In genomic region chr19:820212-820611, GRCh38 we compare ENCODE assay signal across 14 cellular contexts. TPM values are rescaled to one million over a fixed set of nuclear protein-coding genes. Genes with fewer than 3 reads are reported as not detected.
A peak's percentile ranks its signal among the peaks of the same experiment; 100 is the strongest.
DNase-seq lines count a peak whose midpoint lies in the region; ATAC-seq, FAIRE-seq and TF ChIP-seq lines count a peak whose summit lies in the region.
"Not testable (repeated sequence)": the region's sequence is repeated elsewhere in the genome, so short reads cannot be mapped to it uniquely, and the experiment has no call there.
"Had no signal": no experiment of that assay in that cellular context is flagged by ENCODE, and none has a peak within 500 bp of the region (broad histone marks: within the 10 kb centered on the region; RNA-seq: fewer than 3 reads in every experiment).

No MANE protein-coding gene starts in this region.

- not testable (repeated sequence) for H3K4me3 ChIP-seq in HEK293 (ENCODE audit: low read depth, low read length); K562

- not testable (repeated sequence) for H3K27me3 ChIP-seq in K562 (ENCODE audit: control insufficient read depth in 2 of 2, insufficient read depth in 2 of 2, low read length in 2 of 2)

- not testable (repeated sequence) for H3K27ac ChIP-seq in HEK293 (ENCODE audit: extremely low read depth, low read depth, low read length); K562 (ENCODE audit: extremely low read depth, low read depth, low read length)

- H3K36me3 Mint-ChIP-seq in WTC11; glutamatergic neuron (ENCODE audit: unreplicated experiment); neural crest cell (ENCODE audit: low read depth); progenitor cell of endocrine pancreas (ENCODE audit: insufficient read depth): not testable (repeated sequence)
- H3K36me3 Mint-ChIP-seq in nephron (ENCODE audit: low read depth): peaks cover 15% of the 10 kb centered on the region

- FAIRE-seq in K562 (lab: Jason Lieb, UNC): not testable (repeated sequence)

- not testable (repeated sequence) for H2AFZ ChIP-seq in K562 (ENCODE audit: low read depth, low read length)

- intact Hi-C loops in K562 (cut with micrococcal nuclease): not testable (repeated sequence)

- not testable (repeated sequence) for H3K9me3 ChIP-seq in HEK293 (ENCODE audit: control insufficient read depth, insufficient read depth, low read depth, low read length); K562 (replicated peaks; ENCODE audit: control insufficient read depth, insufficient read depth, low read depth, low read length)

- not testable (repeated sequence) for H3K9me1 ChIP-seq in K562 (ENCODE audit: control insufficient read depth, insufficient read depth, low read length)

- BruUV-seq in K562 (replicated peaks; lab: Mats Ljungman, UMichigan): TSS peak; percentile 37

- H4K20me1 ChIP-seq in K562 (replicated peaks; ENCODE audit: control insufficient read depth, insufficient read depth, low read length): not testable (repeated sequence)

- TF ChIP-seq CTCF in HEK293 (tag by site-specific recombination; IDR thresholded peaks at IDR 0.05); WTC11 (IDR thresholded peaks at IDR 0.05); K562 (IDR thresholded peaks at IDR 0.05 in 2 of 3, conservative IDR thresholded peaks at IDR 0.05 in 1 of 3; ENCODE audit: insufficient read depth in 2 of 3, low read depth in 1 of 3, low read length in 3 of 3); glutamatergic neuron (IDR thresholded peaks at IDR 0.05; ENCODE audit: partially characterized antibody, unreplicated experiment); nephron (IDR thresholded peaks at IDR 0.05; ENCODE audit: unreplicated experiment in 3 of 3); neural crest cell (conservative IDR thresholded peaks at IDR 0.05); progenitor cell of endocrine pancreas (IDR thresholded peaks at IDR 0.05; ENCODE audit: unreplicated experiment): not testable (repeated sequence)

- POLR2A ChIA-PET in HEK293 (lab: Yijun Ruan, JAX); WTC11 (lab: Charles Lee): not testable (repeated sequence)
- POLR2A ChIA-PET in K562 (lab: Yijun Ruan, JAX): interaction anchor here (0.7 to 1.2 kb wide), 4 partner anchors 10 to 21 kb away, joined by 3 to 4 read pairs (median 4); no protein-coding TSS in a partner anchor

- not testable (repeated sequence) for H3K27ac Mint-ChIP-seq in WTC11; glutamatergic neuron (ENCODE audit: unreplicated experiment); nephron; neural crest cell (ENCODE audit: unreplicated experiment); progenitor cell of endocrine pancreas

- H3K27me3 Mint-ChIP-seq in WTC11 (ENCODE audit: low read depth); glutamatergic neuron (ENCODE audit: unreplicated experiment); nephron (ENCODE audit: low read depth); neural crest cell (ENCODE audit: low read depth); progenitor cell of endocrine pancreas: not testable (repeated sequence)

- not testable (repeated sequence) for ATAC-seq in WTC11, K562

- H3K4me3 Mint-ChIP-seq in WTC11: peak overlapping the region; percentile 66
- peak overlapping the region; percentile 78 for H3K4me3 Mint-ChIP-seq in glutamatergic neuron (ENCODE audit: unreplicated experiment)
- peak overlapping the region; percentile 62 to 82 (median 82) for H3K4me3 Mint-ChIP-seq in nephron
- peak overlapping the region; percentile 81 for H3K4me3 Mint-ChIP-seq in neural crest cell
- peak overlapping the region; percentile 74 for H3K4me3 Mint-ChIP-seq in progenitor cell of endocrine pancreas (ENCODE audit: low read depth)

- H3K36me3 ChIP-seq in HEK293 (ENCODE audit: control insufficient read depth in 2 of 2, insufficient read depth in 1 of 2, low read length in 2 of 2); K562 (ENCODE audit: control insufficient read depth, insufficient read depth, low read length): not testable (repeated sequence)

- H3K4me1 ChIP-seq in HEK293 (ENCODE audit: control insufficient read depth, insufficient read depth, low read length): not testable (repeated sequence)
- peaks cover 15 to 68% of the 10 kb centered on the region in 2 experiments for H3K4me1 ChIP-seq in K562 (replicated peaks in 1 of 2; ENCODE audit: control insufficient read depth in 2 of 2, insufficient read depth in 2 of 2, low read length in 2 of 2)

- not testable (repeated sequence) for H3K4me2 ChIP-seq in K562 (ENCODE audit: insufficient read depth, low read length)

- CTCF ChIA-PET in HEK293 (lab: Yijun Ruan, JAX): interaction anchor here (0.6 to 0.9 kb wide), 2 partner anchors 36 to 38 kb away, joined by 3 to 4 read pairs; no protein-coding TSS in a partner anchor
- CTCF ChIA-PET in WTC11 (lab: Charles Lee); K562 (lab: Yijun Ruan, JAX; ENCODE audit: low intra/inter-chr PET ratio): not testable (repeated sequence)

- TF ChIP-seq EP300 in K562 (IDR thresholded peaks at IDR 0.05; ENCODE audit: low read length): not testable (repeated sequence)

- DNase-seq in WTC11 (ENCODE audit: low spot score); K562 (ENCODE audit: extremely low read depth in 1 of 4, low spot score in 3 of 4); glutamatergic neuron; neural crest cell (ENCODE audit: low read depth, low spot score); progenitor cell of endocrine pancreas (ENCODE audit: low spot score, unreplicated experiment): not testable (repeated sequence)

- H3K9ac ChIP-seq in K562 (ENCODE audit: insufficient read depth in 1 of 2, low read depth in 2 of 2, low read length in 2 of 2): peak overlapping the region in 1 of 2 experiments; percentile 26; a peak in 1 of 4 replicates

- TF ChIP-seq POLR2A in K562 (conservative IDR thresholded peaks at IDR 0.05): not testable (repeated sequence)

- H3K79me2 ChIP-seq in K562 (ENCODE audit: control insufficient read depth, insufficient read depth, low read length): peaks cover 22% of the 10 kb centered on the region; the same call in 2 of the 3 replicates

- H3K4me1 Mint-ChIP-seq in WTC11; glutamatergic neuron (ENCODE audit: low read depth, unreplicated experiment); nephron; neural crest cell; progenitor cell of endocrine pancreas (ENCODE audit: low read depth): not testable (repeated sequence)

- in situ Hi-C loops in K562 (cut with MboI): not testable (repeated sequence)

- TF ChIP-seq RAD21 in K562 (CRISPR knock-in tag; conservative IDR thresholded peaks at IDR 0.05 in 1 of 2, IDR thresholded peaks at IDR 0.05 in 1 of 2): not testable (repeated sequence)

- WGBS in K562 (ENCODE audit: insufficient coverage, low coverage, missing lambda C conversion rate): 75% methylated on average over 4 of the region's 5 CpGs

- not testable (repeated sequence) for H3K9me3 Mint-ChIP-seq in WTC11; nephron; neural crest cell; progenitor cell of endocrine pancreas (ENCODE audit: low read depth)
- H3K9me3 Mint-ChIP-seq in glutamatergic neuron (ENCODE audit: unreplicated experiment): peaks cover 16% of the 10 kb centered on the region

RNA-seq across cellular contexts. Expression of gene PLPPR3, which starts 1.5 kb away (rescaled TPM):
- total RNA-seq in WTC11 (2021) (60.6 to 86.8 TPM (median 83.9 TPM) in 3 replicates), K562 (2014; rRNA removed) (28.6 and 30.5 TPM in 2 replicates), K562 (2014; rRNA removed; fragmentation: Illumina TruSeq; extraction: Trizol) (1.8 and 2.3 TPM in 2 replicates), K562 (2015; rRNA removed; fragmentation: Illumina TruSeq; extraction: Trizol) (8.6 and 10.1 TPM in 2 replicates), K562 (2021) (40.4 and 48.2 TPM in 2 replicates), glutamatergic neuron (ENCODE audit: unreplicated experiment) (392 TPM), neural crest cell (46.3 and 50.9 TPM in 2 replicates), progenitor cell of endocrine pancreas (128 and 129 TPM in 2 replicates)
- total RNA-seq in K562 (2011; cell fraction: chromatin; rRNA removed; ENCODE audit: low replicate concordance): 6.7 and 37.1 TPM in 2 replicates
- total RNA-seq in K562 (2011; cell fraction: nucleolus; rRNA removed): 62.2 and 83.4 TPM in 2 replicates
- total RNA-seq in K562 (2011; cell fraction: nucleoplasm; rRNA removed): 28.0 and 30.4 TPM in 2 replicates
- polyA plus RNA-seq in K562 (2011; rRNA removed) (12.8 and 19.0 TPM in 2 replicates), K562 (2014; fragmentation: Illumina TruSeq; extraction: Trizol) (2.2 and 7.8 TPM in 2 replicates), K562 (2014; fragmentation: Nextera tagmentation; extraction: Ambion mirVana) (under 1 TPM; 0.01 to 0.08 TPM), K562 (2014; rRNA removed) (19.4 and 21.8 TPM in 2 replicates)
- polyA plus RNA-seq in K562 (2011; cell fraction: cytosol; rRNA removed): 25.3 and 82.8 TPM in 2 replicates
- polyA plus RNA-seq in K562 (2011; cell fraction: nucleus; rRNA removed): 24.4 and 43.1 TPM in 2 replicates
- 23.2 and 35.5 TPM in 2 replicates for polyA plus RNA-seq in K562 (2012)
- polyA minus RNA-seq in K562 (2011; rRNA and poly(A)+ RNA removed): 9.9 and 23.4 TPM in 2 replicates
- 46.2 and 51.7 TPM in 2 replicates for polyA minus RNA-seq in K562 (2011; cell fraction: cytosol; rRNA and poly(A)+ RNA removed)
- polyA minus RNA-seq in K562 (2011; cell fraction: nucleus; rRNA and poly(A)+ RNA removed): 7.9 and 8.1 TPM in 2 replicates
- total RNA-seq: Calu3; CD4-positive, alpha-beta memory T cell had no signal
- polyA plus RNA-seq: CD4-positive, alpha-beta memory T cell had no signal

RNA-seq across cellular contexts. Expression of gene AZU1, which starts 7.4 kb away (rescaled TPM):
- total RNA-seq in WTC11 (2021): 1.2 to 3.3 TPM (median 2.5 TPM) in 3 replicates
- 3.4 and 6.7 TPM in 2 replicates for total RNA-seq in K562 (2011; cell fraction: chromatin; rRNA removed; ENCODE audit: low replicate concordance)
- 4.3 and 4.6 TPM in 2 replicates for total RNA-seq in K562 (2011; cell fraction: nucleolus; rRNA removed)
- total RNA-seq in K562 (2011; cell fraction: nucleoplasm; rRNA removed): 3.1 and 6.0 TPM in 2 replicates
- total RNA-seq in K562 (2014; rRNA removed): 0.33 and 0.73 TPM in 2 replicates
- total RNA-seq in K562 (2014; rRNA removed; fragmentation: Illumina TruSeq; extraction: Trizol): not detected in 2 replicates
- 0.19 and 0.29 TPM in 2 replicates for total RNA-seq in K562 (2015; rRNA removed; fragmentation: Illumina TruSeq; extraction: Trizol)
- 1.4 and 1.7 TPM in 2 replicates for total RNA-seq in K562 (2021)
- 0.39 and 0.87 TPM in 2 replicates for polyA plus RNA-seq in K562 (2011; rRNA removed)
- polyA plus RNA-seq in K562 (2011; cell fraction: cytosol; rRNA removed): 0.60 and 0.94 TPM in 2 replicates
- 6.4 and 9.5 TPM in 2 replicates for polyA plus RNA-seq in K562 (2011; cell fraction: nucleus; rRNA removed)
- polyA plus RNA-seq in K562 (2012): 1.5 and 9.7 TPM in 2 replicates
- 0.45 and 0.51 TPM in 2 replicates for polyA plus RNA-seq in K562 (2014; fragmentation: Illumina TruSeq; extraction: Trizol)
- not detected for polyA plus RNA-seq in K562 (2014; fragmentation: Nextera tagmentation; extraction: Ambion mirVana)
- 1.9 and 3.3 TPM in 2 replicates for polyA plus RNA-seq in K562 (2014; rRNA removed)
- polyA minus RNA-seq in K562 (2011; rRNA and poly(A)+ RNA removed): not detected in 2 replicates
- 1.1 TPM in 1 of 2 replicates, not detected in the other for polyA minus RNA-seq in K562 (2011; cell fraction: cytosol; rRNA and poly(A)+ RNA removed)
- polyA minus RNA-seq in K562 (2011; cell fraction: nucleus; rRNA and poly(A)+ RNA removed): 0.78 and 0.81 TPM in 2 replicates
- total RNA-seq in glutamatergic neuron (ENCODE audit: unreplicated experiment): 2.2 TPM
- total RNA-seq in neural crest cell: 0.30 and 0.68 TPM in 2 replicates
- 4.8 and 5.1 TPM in 2 replicates for total RNA-seq in progenitor cell of endocrine pancreas
- total RNA-seq: A172; A673; Calu3; CD4-positive, alpha-beta memory T cell; Daoy; G401 had no signal
- polyA plus RNA-seq: CD4-positive, alpha-beta memory T cell had no signal

RNA-seq across cellular contexts. Expression of gene PRTN3, which starts 20.6 kb away (rescaled TPM):
- 0.53 to 0.82 TPM (median 0.61 TPM) in 3 replicates for total RNA-seq in WTC11 (2021)
- total RNA-seq in K562 (2011; cell fraction: chromatin; rRNA removed; ENCODE audit: low replicate concordance): not detected in 2 replicates
- total RNA-seq in K562 (2011; cell fraction: nucleolus; rRNA removed): 0.50 TPM in 1 of 2 replicates, not detected in the other
- 0.37 TPM in 1 of 2 replicates, not detected in the other for total RNA-seq in K562 (2011; cell fraction: nucleoplasm; rRNA removed)
- 0.14 and 0.69 TPM in 2 replicates for total RNA-seq in K562 (2014; rRNA removed)
- 0.19 TPM in 1 of 2 replicates, not detected in the other for total RNA-seq in K562 (2014; rRNA removed; fragmentation: Illumina TruSeq; extraction: Trizol)
- total RNA-seq in K562 (2015; rRNA removed; fragmentation: Illumina TruSeq; extraction: Trizol): 0.36 and 0.41 TPM in 2 replicates
- 0.60 and 0.86 TPM in 2 replicates for total RNA-seq in K562 (2021)
- polyA plus RNA-seq in K562 (2011; rRNA removed): 0.60 and 1.4 TPM in 2 replicates
- polyA plus RNA-seq in K562 (2011; cell fraction: cytosol; rRNA removed): 3.3 and 5.8 TPM in 2 replicates
- polyA plus RNA-seq in K562 (2011; cell fraction: nucleus; rRNA removed): 1.3 and 1.6 TPM in 2 replicates
- polyA plus RNA-seq in K562 (2012): 0.55 and 1.3 TPM in 2 replicates
- polyA plus RNA-seq in K562 (2014; fragmentation: Illumina TruSeq; extraction: Trizol): 0.25 and 0.43 TPM in 2 replicates
- not detected for polyA plus RNA-seq in K562 (2014; fragmentation: Nextera tagmentation; extraction: Ambion mirVana)
- polyA plus RNA-seq in K562 (2014; rRNA removed): 0.50 TPM in 1 of 2 replicates, not detected in the other
- not detected in 2 replicates for polyA minus RNA-seq in K562 (2011; rRNA and poly(A)+ RNA removed)
- 1.4 TPM in 1 of 2 replicates, not detected in the other for polyA minus RNA-seq in K562 (2011; cell fraction: cytosol; rRNA and poly(A)+ RNA removed)
- not detected in 2 replicates for polyA minus RNA-seq in K562 (2011; cell fraction: nucleus; rRNA and poly(A)+ RNA removed)
- total RNA-seq in glutamatergic neuron (ENCODE audit: unreplicated experiment): not detected
- total RNA-seq in neural crest cell: not detected in 2 replicates
- not detected in 2 replicates for total RNA-seq in progenitor cell of endocrine pancreas
- total RNA-seq: A673; Calu3; CD4-positive, alpha-beta memory T cell; Daoy; G401 had no signal
- polyA plus RNA-seq: BJ; CD4-positive, alpha-beta memory T cell had no signal

RNA-seq across cellular contexts. Expression of gene PTBP1, which starts 23.0 kb away (rescaled TPM):
- 663 to 692 TPM (median 680 TPM) in 3 replicates for total RNA-seq in WTC11 (2021)
- 327 and 692 TPM in 2 replicates for total RNA-seq in K562 (2011; cell fraction: chromatin; rRNA removed; ENCODE audit: low replicate concordance)
- 382 and 389 TPM in 2 replicates for total RNA-seq in K562 (2011; cell fraction: nucleolus; rRNA removed)
- 336 and 353 TPM in 2 replicates for total RNA-seq in K562 (2011; cell fraction: nucleoplasm; rRNA removed)
- 237 and 443 TPM in 2 replicates for total RNA-seq in K562 (2014; rRNA removed)
- 234 TPM in 2 replicates for total RNA-seq in K562 (2014; rRNA removed; fragmentation: Illumina TruSeq; extraction: Trizol)
- 183 and 187 TPM in 2 replicates for total RNA-seq in K562 (2015; rRNA removed; fragmentation: Illumina TruSeq; extraction: Trizol)
- total RNA-seq in K562 (2021): 751 and 759 TPM in 2 replicates
- 131 and 357 TPM in 2 replicates for polyA plus RNA-seq in K562 (2011; rRNA removed)
- 138 and 245 TPM in 2 replicates for polyA plus RNA-seq in K562 (2011; cell fraction: cytosol; rRNA removed)
- 683 and 1,149 TPM in 2 replicates for polyA plus RNA-seq in K562 (2011; cell fraction: nucleus; rRNA removed)
- polyA plus RNA-seq in K562 (2012): 757 and 849 TPM in 2 replicates
- 413 and 465 TPM in 2 replicates for polyA plus RNA-seq in K562 (2014; fragmentation: Illumina TruSeq; extraction: Trizol)
- polyA plus RNA-seq in K562 (2014; fragmentation: Nextera tagmentation; extraction: Ambion mirVana): 10 to 100 TPM; 14.0 to 18.1 TPM
- 291 and 296 TPM in 2 replicates for polyA plus RNA-seq in K562 (2014; rRNA removed)
- 127 and 175 TPM in 2 replicates for polyA minus RNA-seq in K562 (2011; rRNA and poly(A)+ RNA removed)
- polyA minus RNA-seq in K562 (2011; cell fraction: cytosol; rRNA and poly(A)+ RNA removed): 353 and 383 TPM in 2 replicates
- 242 and 246 TPM in 2 replicates for polyA minus RNA-seq in K562 (2011; cell fraction: nucleus; rRNA and poly(A)+ RNA removed)
- total RNA-seq in glutamatergic neuron (ENCODE audit: unreplicated experiment): 244 TPM
- 674 and 701 TPM in 2 replicates for total RNA-seq in neural crest cell
- total RNA-seq in progenitor cell of endocrine pancreas: 497 and 500 TPM in 2 replicates

RNA-seq across cellular contexts. Expression of gene ELANE, which starts 31.9 kb away (rescaled TPM):
- total RNA-seq in WTC11 (2021): not detected in 3 replicates
- total RNA-seq in K562 (2011; cell fraction: chromatin; rRNA removed; ENCODE audit: low replicate concordance): not detected in 2 replicates
- not detected in 2 replicates for total RNA-seq in K562 (2011; cell fraction: nucleolus; rRNA removed)
- total RNA-seq in K562 (2011; cell fraction: nucleoplasm; rRNA removed): not detected in 2 replicates
- total RNA-seq in K562 (2014; rRNA removed): 0.37 TPM in 1 of 2 replicates, not detected in the other
- not detected in 2 replicates for total RNA-seq in K562 (2014; rRNA removed; fragmentation: Illumina TruSeq; extraction: Trizol)
- total RNA-seq in K562 (2015; rRNA removed; fragmentation: Illumina TruSeq; extraction: Trizol): not detected in 2 replicates
- total RNA-seq in K562 (2021): not detected in 2 replicates
- polyA plus RNA-seq in K562 (2011; rRNA removed): not detected in 2 replicates
- polyA plus RNA-seq in K562 (2011; cell fraction: cytosol; rRNA removed): not detected in 2 replicates
- polyA plus RNA-seq in K562 (2011; cell fraction: nucleus; rRNA removed): not detected in 2 replicates
- polyA plus RNA-seq in K562 (2012): not detected in 2 replicates
- polyA plus RNA-seq in K562 (2014; fragmentation: Illumina TruSeq; extraction: Trizol): not detected in 2 replicates
- not detected for polyA plus RNA-seq in K562 (2014; fragmentation: Nextera tagmentation; extraction: Ambion mirVana)
- not detected in 2 replicates for polyA plus RNA-seq in K562 (2014; rRNA removed)
- not detected in 2 replicates for polyA minus RNA-seq in K562 (2011; rRNA and poly(A)+ RNA removed)
- not detected in 2 replicates for polyA minus RNA-seq in K562 (2011; cell fraction: cytosol; rRNA and poly(A)+ RNA removed)
- not detected in 2 replicates for polyA minus RNA-seq in K562 (2011; cell fraction: nucleus; rRNA and poly(A)+ RNA removed)
- not detected for total RNA-seq in glutamatergic neuron (ENCODE audit: unreplicated experiment)
- total RNA-seq in neural crest cell: not detected in 2 replicates
- not detected in 2 replicates for total RNA-seq in progenitor cell of endocrine pancreas
- total RNA-seq: A172; A673; Calu3; CD4-positive, alpha-beta memory T cell; Daoy; G401 had no signal
- polyA plus RNA-seq: CD4-positive, alpha-beta memory T cell had no signal
